In genomic region chr6:41547799-41548097, GRCh38 we compare ENCODE assay signal across 8 cellular contexts. TPM values are rescaled to one million over a fixed set of nuclear protein-coding genes. Genes with fewer than 3 reads are reported as not detected.
DNase-seq lines count a peak whose midpoint lies in the region; ATAC-seq and TF ChIP-seq lines count a peak whose summit lies in the region.

No MANE protein-coding gene starts in this region.

- intact Hi-C loops in MCF 10A (cut with micrococcal nuclease) (loop anchor here (2.0 to 5.0 kb wide), 2 partner anchors 45 to 123 kb away; no protein-coding TSS in a partner anchor), lower lobe of right lung (cut with DNase I) (no loop called here)

- no peak for TF ChIP-seq CTCF in MCF 10A (IDR thresholded peaks at IDR 0.05; ENCODE audit: unreplicated experiment)
- TF ChIP-seq CTCF in lower lobe of right lung (IDR thresholded peaks at IDR 0.05) = no peak
- no peak for TF ChIP-seq CTCF in tibial nerve (IDR thresholded peaks at IDR 0.05)

- DNase-seq in activated T-cell treated with anti-CD3 and anti-CD28 coated beads, Interleukin-2, amount 50 U/mL, for 24 hours = peak; percentile 44
- no peak for DNase-seq in activated T-cell treated with anti-CD3 and anti-CD28 coated beads, Interleukin-2, amount 50 U/mL, for 1 hour
- DNase-seq in MCF 10A (ENCODE audit: unreplicated experiment) (no peak), lower lobe of right lung (no peak), tibial nerve (ENCODE audit: low spot score in 2 of 2) (no peak), caudate nucleus (lab: John Stamatoyannopoulos, UW) (no peak), NCI-H524 treated with DMSO at 0.1 percent for 48 hours (lab: John Stamatoyannopoulos, UW) (no peak), A172 (ENCODE audit: low spot score) (no peak)

- peaks cover 20% of the 10 kb centered on the region for H3K27me3 Mint-ChIP-seq in activated T-cell treated with anti-CD3 and anti-CD28 coated beads, Interleukin-2, amount 50 U/mL, for 24 hours
- no peaks in the 10 kb centered on the region for H3K27me3 Mint-ChIP-seq in MCF 10A (ENCODE audit: insufficient read depth, unreplicated experiment)

- H3K27ac ChIP-seq in lower lobe of right lung (peak overlapping the region; percentile 81), tibial nerve (peak overlapping the region in 3 of 4 donors; percentile 77 to 89 (median 78)), caudate nucleus (ENCODE audit: low read depth, low read length) (no peak overlapping the region)

- H3K27me3 ChIP-seq in lower lobe of right lung (ENCODE audit: low read depth) (no peaks in the 10 kb centered on the region), tibial nerve (no peaks in the 10 kb centered on the region)

- CTCF ChIA-PET in MCF 10A (lab: Yijun Ruan, JAX) = no interaction called here

- H3K4me1 ChIP-seq in lower lobe of right lung (peaks cover 37% of the 10 kb centered on the region), tibial nerve (peaks cover 0 to 60% (median 14%) of the 10 kb centered on the region in 4 donors)

- H3K9me3 Mint-ChIP-seq in activated T-cell treated with anti-CD3 and anti-CD28 coated beads, Interleukin-2, amount 50 U/mL, for 24 hours = no peaks in the 10 kb centered on the region
- H3K9me3 Mint-ChIP-seq in MCF 10A (ENCODE audit: unreplicated experiment) = no peaks in the 10 kb centered on the region

- H3K9me3 ChIP-seq in lower lobe of right lung (no peaks in the 10 kb centered on the region), tibial nerve (no peaks in the 10 kb centered on the region)

- H3K36me3 Mint-ChIP-seq in activated T-cell treated with anti-CD3 and anti-CD28 coated beads, Interleukin-2, amount 50 U/mL, for 24 hours (ENCODE audit: low read depth) = peaks cover 25% of the 10 kb centered on the region
- H3K36me3 Mint-ChIP-seq in MCF 10A (ENCODE audit: insufficient read depth, unreplicated experiment) = no peaks in the 10 kb centered on the region

- peak overlapping the region; percentile 89 for H3K4me3 Mint-ChIP-seq in activated T-cell treated with anti-CD3 and anti-CD28 coated beads, Interleukin-2, amount 50 U/mL, for 24 hours
- peak overlapping the region; percentile 98 for H3K4me3 Mint-ChIP-seq in MCF 10A (ENCODE audit: unreplicated experiment)

- no peak for TF ChIP-seq POLR2A in tibial nerve (IDR thresholded peaks at IDR 0.05)

- H3K36me3 ChIP-seq in lower lobe of right lung (peaks cover 12% of the 10 kb centered on the region), tibial nerve (peaks cover 0 to 14% (median 5%) of the 10 kb centered on the region in 3 donors)

- ATAC-seq in lower lobe of right lung = peak; percentile 2 to 18

- peaks cover 35% of the 10 kb centered on the region for H3K4me1 Mint-ChIP-seq in activated T-cell treated with anti-CD3 and anti-CD28 coated beads, Interleukin-2, amount 50 U/mL, for 24 hours (ENCODE audit: low read depth)
- peaks cover 9% of the 10 kb centered on the region for H3K4me1 Mint-ChIP-seq in MCF 10A (ENCODE audit: insufficient read depth, unreplicated experiment)

- WGBS in tibial nerve, 2 donors = 14 to 16% methylated on average over 13 to 20 of the region's 21 CpGs

- TF ChIP-seq EP300 in tibial nerve (IDR thresholded peaks at IDR 0.05) = no peak

- H3K27ac Mint-ChIP-seq in activated T-cell treated with anti-CD3 and anti-CD28 coated beads, Interleukin-2, amount 50 U/mL, for 24 hours = no peak overlapping the region
- peak overlapping the region; percentile 70 for H3K27ac Mint-ChIP-seq in MCF 10A (ENCODE audit: low read depth, unreplicated experiment)

- no TSS peak for BruUV-seq in MCF 10A (replicated peaks; lab: Mats Ljungman, UMichigan)

- H3K4me3 ChIP-seq in lower lobe of right lung (peak overlapping the region; percentile 80), tibial nerve (peak overlapping the region; percentile 46 to 91 (median 86))

- POLR2A ChIA-PET in MCF 10A (lab: Yijun Ruan, JAX) = interaction anchor here (0.8 to 1.5 kb wide), 4 partner anchors 8 to 183 kb away, joined by 3 to 6 read pairs (median 4); no protein-coding TSS in a partner anchor

RNA-seq across cellular contexts. Expression of gene FOXP4, which starts 1.6 kb away (rescaled TPM):
- total RNA-seq in MCF 10A (2022) (16.5 and 18.4 TPM in 2 replicates), lower lobe of right lung (30.0 TPM), tibial nerve (10 to 100 TPM; 11.1 to 16.2 (median 14.7) TPM)
- 3.9 and 5.4 TPM in 2 replicates for total RNA-seq in A172 (2014; rRNA removed; shearing (Covaris generic))
